Comparison of ENCODE assay signal across 1 cellular context in genomic region chr19:7973883-7974282, GRCh38.
TF ChIP-seq lines count a peak whose summit lies in the region.

No MANE protein-coding gene starts in this region.

TF ChIP-seq in SK-N-SH, 30 proteins besides CTCF, POLR2A, EP300 and RAD21 (continued from another document):
- TF ChIP-seq MEF2A (IDR thresholded peaks at IDR 0.05; ENCODE audit: borderline replicate concordance, low read depth), result no peak
